ENCODE assay signal across 1 cellular context in the genomic region with DNA sequence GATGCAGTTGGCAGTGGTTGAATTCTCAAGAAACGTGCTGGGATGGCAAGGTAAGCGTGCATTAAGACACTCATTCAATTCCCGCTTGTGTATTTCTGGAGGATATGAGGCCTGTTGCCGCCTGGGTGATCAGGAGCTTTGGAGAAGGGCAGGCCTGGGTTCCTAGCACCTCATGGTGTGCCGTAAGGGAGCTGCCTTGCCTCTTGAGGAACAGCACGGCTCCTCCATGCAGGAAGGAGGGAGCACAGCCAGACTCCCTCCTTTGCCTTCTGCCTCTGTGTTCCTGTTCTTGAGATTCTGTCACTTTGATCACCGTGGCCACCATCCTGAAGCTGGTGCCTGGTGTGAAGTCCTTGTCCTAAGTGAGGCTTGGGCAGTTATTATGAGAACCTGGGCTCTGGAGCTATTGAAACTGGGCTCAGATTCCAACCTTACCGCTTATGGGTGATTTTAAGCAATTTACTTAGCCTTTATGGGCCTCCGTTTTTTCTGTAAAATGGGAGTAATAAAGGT.
TF ChIP-seq lines count a peak whose summit lies in the region.

No MANE protein-coding gene starts in this region.

TF ChIP-seq in HCT116, 20 proteins besides CTCF, POLR2A, EP300 and RAD21:
- TF ChIP-seq EGR1 (IDR thresholded peaks at IDR 0.05; ENCODE audit: low read depth) (no peak), FOSL1 (IDR thresholded peaks at IDR 0.05; ENCODE audit: low read depth) (no peak), CEBPB (IDR thresholded peaks at IDR 0.05; ENCODE audit: low read depth) (no peak), ELF1 (IDR thresholded peaks at IDR 0.05; ENCODE audit: borderline replicate concordance, low read depth) (no peak), POLR2AphosphoS5 (IDR thresholded peaks at IDR 0.05; ENCODE audit: low read depth, low read length) (no peak), TCF7L2 (IDR thresholded peaks at IDR 0.05; ENCODE audit: borderline replicate concordance, extremely low read depth, insufficient read depth, insufficient read length) (no peak), EZH2phosphoT487 (IDR thresholded peaks at IDR 0.05; ENCODE audit: borderline replicate concordance) (no peak), JUND (IDR thresholded peaks at IDR 0.05) (no peak), YY1 (IDR thresholded peaks at IDR 0.05; ENCODE audit: extremely low read depth, insufficient replicate concordance, low read depth, low read length) (no peak), ATF3 (IDR thresholded peaks at IDR 0.05) (no peak)
